In the genomic region with DNA sequence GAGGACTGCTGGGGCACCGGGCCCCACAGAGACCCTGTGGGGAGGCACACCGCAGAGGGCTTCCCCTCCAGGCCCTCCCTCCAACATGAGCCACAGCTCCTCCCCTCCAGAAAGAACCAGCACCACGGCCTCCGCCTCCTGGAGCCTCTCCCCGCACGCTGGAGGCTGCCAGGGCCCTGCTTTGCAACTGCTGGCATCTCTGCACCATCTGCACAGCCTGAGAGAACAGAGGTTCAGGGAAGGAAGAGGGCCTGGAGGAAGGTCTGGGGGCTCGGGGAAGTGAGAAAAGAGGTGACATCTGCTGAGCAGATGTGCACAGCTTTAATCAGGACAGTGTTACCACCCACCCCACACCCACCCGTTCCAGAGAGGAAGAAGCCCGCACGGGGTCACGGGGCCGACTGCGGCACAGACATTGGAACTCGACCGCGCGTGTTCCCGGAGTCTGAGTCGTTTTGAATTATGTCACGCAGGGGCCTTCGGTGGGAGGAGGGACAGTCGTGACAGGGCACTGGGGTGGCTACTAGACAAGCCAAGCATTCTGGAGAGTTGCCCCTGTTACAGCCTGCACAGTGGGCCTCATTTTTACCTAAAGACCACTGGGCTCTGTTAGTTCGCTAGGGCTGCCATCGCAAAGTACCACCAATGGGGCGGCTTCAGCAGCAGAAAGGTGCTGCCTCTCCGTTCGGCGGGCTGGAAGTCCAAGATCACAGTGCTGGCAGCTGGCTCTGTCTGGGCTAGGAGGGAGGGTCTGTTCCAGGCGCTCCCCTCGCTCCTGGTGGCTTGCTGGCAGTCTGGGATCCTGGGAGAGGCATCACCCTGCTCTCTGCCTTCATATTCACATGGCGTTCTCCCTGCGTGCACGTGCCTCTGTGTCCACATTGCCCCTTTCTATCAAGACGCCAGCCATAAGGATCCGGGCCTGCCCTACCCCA, we compare ENCODE assay signal across 1 cellular context.
TF ChIP-seq lines count a peak whose summit lies in the region.

No MANE protein-coding gene starts in this region.

TF ChIP-seq in IMR-90, 13 proteins besides CTCF, POLR2A, EP300 and RAD21:
- no peak for TF ChIP-seq ELK1 (IDR thresholded peaks at IDR 0.05; ENCODE audit: borderline replicate concordance, low read depth, low read length)
